ENCODE assay signal across 9 cellular contexts in the genomic region with DNA sequence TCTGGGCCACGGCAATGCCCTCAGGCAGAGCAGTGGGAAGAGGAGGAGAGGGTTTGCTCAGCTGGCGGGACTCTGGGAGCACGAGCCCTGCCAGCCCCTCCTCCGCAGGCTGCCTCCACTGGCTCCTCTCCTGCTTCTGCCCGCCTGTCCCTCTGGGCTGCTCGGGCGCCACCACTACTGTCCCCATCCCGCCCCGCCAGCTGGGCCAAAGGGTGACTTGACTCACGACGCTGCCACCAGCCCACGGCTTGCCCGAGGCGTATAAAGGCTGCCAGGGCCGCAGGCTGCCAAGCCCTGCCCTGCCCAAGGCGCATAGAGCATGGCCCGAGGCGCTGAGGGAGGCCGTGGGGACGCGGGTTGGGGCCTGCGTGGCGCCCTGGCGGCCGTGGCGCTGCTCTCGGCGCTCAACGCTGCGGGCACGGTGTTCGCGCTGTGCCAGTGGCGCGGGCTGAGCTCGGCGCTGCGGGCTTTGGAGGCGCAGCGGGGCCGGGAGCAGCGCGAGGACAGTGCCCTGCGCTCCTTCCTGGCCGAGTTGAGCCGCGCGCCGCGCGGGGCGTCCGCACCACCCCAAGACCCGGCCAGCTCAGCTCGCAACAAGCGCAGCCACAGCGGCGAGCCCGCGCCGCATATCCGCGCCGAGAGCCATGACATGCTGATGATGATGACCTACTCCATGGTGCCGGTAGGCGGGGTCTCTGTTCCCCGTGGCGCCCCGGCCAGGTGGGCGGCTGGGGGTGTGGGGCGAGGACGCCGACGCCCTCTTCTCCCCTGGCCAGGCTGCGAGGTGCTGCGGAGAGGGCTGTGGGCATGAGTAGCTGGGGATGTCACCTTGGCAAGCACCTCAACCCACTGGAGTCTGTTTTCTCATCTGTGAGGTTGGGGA. TPM values are rescaled to one million over a fixed set of nuclear protein-coding genes. Genes with fewer than 3 reads are reported as not detected.
DNase-seq lines count a peak whose midpoint lies in the region; ATAC-seq, FAIRE-seq and TF ChIP-seq lines count a peak whose summit lies in the region.
"Had no signal": no experiment of that assay in that cellular context is flagged by ENCODE, and none has a peak within 500 bp of the region (broad histone marks: within the 10 kb centered on the region; RNA-seq: fewer than 3 reads in every experiment).

A gene (plus strand): TSS at position 290 of the 883 bp plus-strand sequence. CDS start 30 bp downstream, at position 320.

- no peaks in the 10 kb centered on the region for H3K36me3 Mint-ChIP-seq in activated T-helper 2 cell treated with anti-CD3 and anti-CD28 coated beads, Interferon-gamma antibody, Interleukin-2, Interleukin-4, amounts not matched to agents 10 μg/mL and 5 μg/mL and 100 μg/mL, durations not matched to agents 14 hours and 24 hours and 36 hours (ENCODE audit: low read depth)

- H3K4me1 Mint-ChIP-seq in activated T-helper 2 cell treated with anti-CD3 and anti-CD28 coated beads, Interferon-gamma antibody, Interleukin-2, Interleukin-4, amounts not matched to agents 10 μg/mL and 5 μg/mL and 100 μg/mL, durations not matched to agents 14 hours and 24 hours and 36 hours (ENCODE audit: low read depth): no peaks in the 10 kb centered on the region

- H2BK5ac ChIP-seq in trophoblast cell (ENCODE audit: low read depth, low read length, poor library complexity): peak within 1 kb of the TSS; percentile 33

- H3K36me3 ChIP-seq in ES-I3 (ENCODE audit: insufficient read depth, low read length) (no peaks in the 10 kb centered on the region), SJSA1 (no peaks in the 10 kb centered on the region), left ventricle myocardium inferior (no peaks in the 10 kb centered on the region), trophoblast cell (ENCODE audit: control insufficient read depth in 1 of 2, insufficient read depth in 2 of 2, low read length in 2 of 2) (no peaks in the 10 kb centered on the region)

- H3K4ac ChIP-seq in trophoblast cell (ENCODE audit: low read depth, low read length): peak within 1 kb of the TSS; percentile 39

- WGBS in trophoblast cell (ENCODE audit: extremely low coverage, insufficient coverage, insufficient read length): no CpG with 5 or more reads among the region's 76 CpGs

- H3K27ac ChIP-seq in SJSA1 (no peak within 1 kb of the TSS), left ventricle myocardium inferior (replicated peaks) (peak within 1 kb of the TSS; percentile 82), trophoblast cell (ENCODE audit: low read depth, low read length) (peak within 1 kb of the TSS; percentile 46)

- H3K14ac ChIP-seq in trophoblast cell (ENCODE audit: low read length): peak within 1 kb of the TSS; percentile 86

- peak within 1 kb of the TSS; percentile 85 for H2BK120ac ChIP-seq in trophoblast cell (ENCODE audit: insufficient read depth, low read length, poor library complexity)

- peak; percentile 15 for TF ChIP-seq CTCF in left ventricle myocardium inferior (IDR thresholded peaks at IDR 0.05; ENCODE audit: borderline replicate concordance)

- H3K9me3 ChIP-seq in ES-I3 (ENCODE audit: control insufficient read depth, insufficient read depth, low read length) (no peaks in the 10 kb centered on the region), SJSA1 (replicated peaks) (no peaks in the 10 kb centered on the region; the same call in 1 of the 2 replicates), left ventricle myocardium inferior (replicated peaks) (no peaks in the 10 kb centered on the region), trophoblast cell (ENCODE audit: insufficient read depth, low read depth, low read length) (peaks cover 7% of the 10 kb centered on the region)

- intact Hi-C loops in left ventricle myocardium inferior (cut with micrococcal nuclease): no loop called here
- intact Hi-C loops in activated T-helper 2 cell treated with anti-CD3 and anti-CD28 coated beads, Interferon-gamma antibody, Interleukin-2, Interleukin-4, amounts not matched to agents 10 μg/mL and 5 μg/mL and 100 μg/mL, durations not matched to agents 14 hours and 24 hours and 36 hours (cut with micrococcal nuclease): no loop called here

- H3K18ac ChIP-seq in trophoblast cell (ENCODE audit: low read length): peak within 1 kb of the TSS; percentile 79

- H2BK12ac ChIP-seq in trophoblast cell (ENCODE audit: low read length): peak within 1 kb of the TSS; percentile 70

- peak within 1 kb of the TSS; percentile 22 for H4K12ac ChIP-seq in trophoblast cell (ENCODE audit: low read depth, low read length)

- peak within 1 kb of the TSS; percentile 66 for H2AFZ ChIP-seq in trophoblast cell (ENCODE audit: insufficient read depth, low read length, poor library complexity)

- no peak within 1 kb of the TSS for H3K27ac Mint-ChIP-seq in activated T-helper 2 cell treated with anti-CD3 and anti-CD28 coated beads, Interferon-gamma antibody, Interleukin-2, Interleukin-4, amounts not matched to agents 10 μg/mL and 5 μg/mL and 100 μg/mL, durations not matched to agents 14 hours and 24 hours and 36 hours

- H3K4me1 ChIP-seq in ES-I3 (ENCODE audit: insufficient read depth, low read length) (no peaks in the 10 kb centered on the region), SJSA1 (replicated peaks) (peaks cover 4% of the 10 kb centered on the region; the same call in 1 of the 2 replicates), left ventricle myocardium inferior (peaks cover 29% of the 10 kb centered on the region), trophoblast cell (ENCODE audit: control insufficient read depth in 1 of 2, insufficient read depth in 2 of 2, low read length in 2 of 2) (peaks cover 13 to 24% of the 10 kb centered on the region in 2 experiments)

- H3K9ac ChIP-seq in ES-I3 (ENCODE audit: low read depth, low read length): peak within 1 kb of the TSS; percentile 49; the same call in 1 of the 2 replicates
- peak within 1 kb of the TSS; percentile 15 for H3K9ac ChIP-seq in trophoblast cell (ENCODE audit: low read length)

- no peak for DNase-seq in SJSA1 (ENCODE audit: low read depth in 1 of 2, low spot score in 2 of 2)
- DNase-seq in left ventricle myocardium inferior: peak; percentile 58
- peak; percentile 50 to 91 for DNase-seq in trophoblast cell
- DNase-seq in HTR-8/SVneo (ENCODE audit: insufficient read length, low spot score): no peak
- no peak for DNase-seq in activated T-helper 2 cell treated with anti-CD3 and anti-CD28 coated beads, Interferon-gamma antibody, Interleukin-2, Interleukin-4, amounts not matched to agents 10 μg/mL and 5 μg/mL and 100 μg/mL, durations not matched to agents 14 hours and 24 hours and 36 hours (ENCODE audit: low spot score)
- no peak for DNase-seq in stimulated activated naive CD4-positive, alpha-beta T cell treated with Interleukin-2 at 50 U/mL for 16 hours (lab: John Stamatoyannopoulos, UW)

- peaks cover 27% of the 10 kb centered on the region for H3K79me1 ChIP-seq in trophoblast cell (ENCODE audit: low read length)

- peak within 1 kb of the TSS; percentile 98 for H3K4me2 ChIP-seq in trophoblast cell (ENCODE audit: low read length)

- H4K8ac ChIP-seq in trophoblast cell (ENCODE audit: low read depth, low read length): peak within 1 kb of the TSS; percentile 56

- peaks cover 32% of the 10 kb centered on the region for H3K27me3 Mint-ChIP-seq in activated T-helper 2 cell treated with anti-CD3 and anti-CD28 coated beads, Interferon-gamma antibody, Interleukin-2, Interleukin-4, amounts not matched to agents 10 μg/mL and 5 μg/mL and 100 μg/mL, durations not matched to agents 14 hours and 24 hours and 36 hours (ENCODE audit: low read depth)

- H3K4me3 ChIP-seq in SJSA1 (peak within 1 kb of the TSS; percentile 2; the same call in 1 of the 2 replicates), left ventricle myocardium inferior (peak within 1 kb of the TSS; percentile 70), trophoblast cell (ENCODE audit: low read depth, low read length) (peak within 1 kb of the TSS; percentile 69)

- H3K4me3 Mint-ChIP-seq in activated T-helper 2 cell treated with anti-CD3 and anti-CD28 coated beads, Interferon-gamma antibody, Interleukin-2, Interleukin-4, amounts not matched to agents 10 μg/mL and 5 μg/mL and 100 μg/mL, durations not matched to agents 14 hours and 24 hours and 36 hours (ENCODE audit: low read depth): no peak within 1 kb of the TSS

- no peak for ATAC-seq in HG03378 (IDR thresholded peaks at IDR 0.05; ENCODE audit: unreplicated experiment)

- no peaks in the 10 kb centered on the region for H3K9me3 Mint-ChIP-seq in activated T-helper 2 cell treated with anti-CD3 and anti-CD28 coated beads, Interferon-gamma antibody, Interleukin-2, Interleukin-4, amounts not matched to agents 10 μg/mL and 5 μg/mL and 100 μg/mL, durations not matched to agents 14 hours and 24 hours and 36 hours

- peak within 1 kb of the TSS; percentile 52 for H4K91ac ChIP-seq in trophoblast cell (ENCODE audit: low read depth, low read length)

- H3K23ac ChIP-seq in trophoblast cell (ENCODE audit: low read length): peak within 1 kb of the TSS; percentile 11

- H2AK5ac ChIP-seq in trophoblast cell (ENCODE audit: low read length): peak within 1 kb of the TSS; percentile 59

- H3K27me3 ChIP-seq in SJSA1 (replicated peaks) (peaks cover 6% of the 10 kb centered on the region), left ventricle myocardium inferior (ENCODE audit: low read depth) (peaks cover 18% of the 10 kb centered on the region), trophoblast cell (ENCODE audit: insufficient read depth, low read length) (no peaks in the 10 kb centered on the region)

- FAIRE-seq in HTR-8/SVneo (lab: Jason Lieb, UNC): no peak

- peaks cover 6% of the 10 kb centered on the region for H3K79me2 ChIP-seq in trophoblast cell (ENCODE audit: control insufficient read depth, insufficient read depth, low read length, poor library complexity)

RNA-seq across cellular contexts. Expression of the gene that starts here (rescaled TPM):
- total RNA-seq in SJSA1 (2014; rRNA removed; shearing (Covaris generic)): 0.32 TPM in 1 of 2 replicates, not detected in the other
- 4.8 TPM for total RNA-seq in left ventricle myocardium inferior
- 10.9 and 12.0 TPM in 2 replicates for polyA plus RNA-seq in trophoblast cell (2013)
- total RNA-seq in activated T-helper 2 cell treated with anti-CD3 and anti-CD28 coated beads, Interferon-gamma antibody, Interleukin-2, Interleukin-4, amounts not matched to agents 10 μg/mL and 5 μg/mL and 100 μg/mL, durations not matched to agents 14 hours and 24 hours and 36 hours: 0.34 and 0.62 TPM in 2 replicates
- total RNA-seq: dermis microvascular lymphatic vessel endothelial cell had no signal

Comparison
In these comparisons a context has a peak if more than half of its experiments do, and no peak if none do; other contexts are left out.
1. DNase-seq: peak in left ventricle myocardium inferior (single experiment) and trophoblast cell (2 of 2); none in SJSA1 (0 of 2), HTR-8/SVneo (single experiment), activated T-helper 2 cell treated with anti-CD3 and anti-CD28 coated beads, Interferon-gamma antibody, Interleukin-2, Interleukin-4, amounts not matched to agents 10 μg/mL and 5 μg/mL and 100 μg/mL, durations not matched to agents 14 hours and 24 hours and 36 hours (single experiment) and stimulated activated naive CD4-positive, alpha-beta T cell treated with Interleukin-2 at 50 U/mL for 16 hours (single experiment).
2. H3K4me3 ChIP-seq: peak in every context shown above with its lines; median percentile 70 in left ventricle myocardium inferior; 69 in trophoblast cell; 2 in SJSA1.